ENCODE assay signal across 8 cellular contexts in genomic region chr13:97986841-97987240, GRCh38.
A peak's percentile ranks its signal among the peaks of the same experiment; 100 is the strongest.
DNase-seq lines count a peak whose midpoint lies in the region; ATAC-seq lines count a peak whose summit lies in the region.
"Had no signal": no experiment of that assay in that cellular context is flagged by ENCODE, and none has a peak within 500 bp of the region (broad histone marks: within the 10 kb centered on the region; RNA-seq: fewer than 3 reads in every experiment).

No MANE protein-coding gene starts in this region.

- no peaks in the 10 kb centered on the region for H3K9me3 Mint-ChIP-seq in stimulated activated memory B cell treated with anti-CD40 and anti-IgM and Interleukin-4, amounts not matched to agents 10 μg/mL and 1 μg/mL and 100 μg/mL, for 72 hours

- no peak overlapping the region for H3K27ac Mint-ChIP-seq in stimulated activated memory B cell treated with anti-CD40 and anti-IgM and Interleukin-4, amounts not matched to agents 10 μg/mL and 1 μg/mL and 100 μg/mL, for 72 hours

- no peaks in the 10 kb centered on the region for H3K27me3 Mint-ChIP-seq in stimulated activated memory B cell treated with anti-CD40 and anti-IgM and Interleukin-4, amounts not matched to agents 10 μg/mL and 1 μg/mL and 100 μg/mL, for 72 hours

- ATAC-seq in GM19395 (IDR thresholded peaks at IDR 0.05; ENCODE audit: unreplicated experiment) (peak; percentile 91), HG02763 (IDR thresholded peaks at IDR 0.05; ENCODE audit: unreplicated experiment) (peak; percentile 61)
- peak; percentile 76 for ATAC-seq in stimulated activated memory B cell treated with anti-CD40 and anti-IgM and Interleukin-4, amounts not matched to agents 10 μg/mL and 1 μg/mL and 100 μg/mL, for 72 hours

- H3K4me1 Mint-ChIP-seq in stimulated activated memory B cell treated with anti-CD40 and anti-IgM and Interleukin-4, amounts not matched to agents 10 μg/mL and 1 μg/mL and 100 μg/mL, for 72 hours: peaks cover 17% of the 10 kb centered on the region

- H3K36me3 Mint-ChIP-seq in stimulated activated memory B cell treated with anti-CD40 and anti-IgM and Interleukin-4, amounts not matched to agents 10 μg/mL and 1 μg/mL and 100 μg/mL, for 72 hours: peaks cover 51% of the 10 kb centered on the region

- no peak overlapping the region for H3K4me3 Mint-ChIP-seq in stimulated activated memory B cell treated with anti-CD40 and anti-IgM and Interleukin-4, amounts not matched to agents 10 μg/mL and 1 μg/mL and 100 μg/mL, for 72 hours

- DNase-seq in NAMALWA (ENCODE audit: low spot score) (peak; percentile 85), NCI-H2196 (lab: John Stamatoyannopoulos, UW; ENCODE audit: unreplicated experiment) (no peak), COR-L47 (lab: John Stamatoyannopoulos, UW) (no peak)
- no peak for DNase-seq in stimulated activated CD4-positive, alpha-beta T cell treated with anti-CD3 and anti-CD28 coated beads, Interleukin-2, amount 100 ng/mL, for 24 hours
- DNase-seq: NCI-H345 had no signal
